1 cellular context compared by ENCODE assay signal in genomic region chr7:15554081-15554480, GRCh38.
TF ChIP-seq lines count a peak whose summit lies in the region.

No MANE protein-coding gene starts in this region.

TF ChIP-seq in H1, 55 proteins besides CTCF, POLR2A, EP300 and RAD21:
- no peak for TF ChIP-seq TEAD4 (IDR thresholded peaks at IDR 0.05; ENCODE audit: low read depth, low read length)
- TF ChIP-seq KDM5A (IDR thresholded peaks at IDR 0.05; ENCODE audit: low read length) = no peak
- TF ChIP-seq RFX5 (IDR thresholded peaks at IDR 0.05; ENCODE audit: borderline replicate concordance, low read depth, low read length) = no peak
- no peak for TF ChIP-seq ASH2L (IDR thresholded peaks at IDR 0.05; ENCODE audit: low read length)
- TF ChIP-seq SIRT6 (IDR thresholded peaks at IDR 0.05; ENCODE audit: low read length) = no peak
- no peak for TF ChIP-seq ZNF274 (IDR thresholded peaks at IDR 0.05; ENCODE audit: borderline replicate concordance, extremely low read depth, low read length)
- TF ChIP-seq CHD7 (IDR thresholded peaks at IDR 0.05; ENCODE audit: insufficient replicate concordance, low read length) = no peak
- TF ChIP-seq GABPA (IDR thresholded peaks at IDR 0.05; ENCODE audit: borderline replicate concordance, insufficient read depth, low read length) = no peak
- no peak for TF ChIP-seq SP1 (IDR thresholded peaks at IDR 0.05; ENCODE audit: low read depth, low read length)
- TF ChIP-seq CHD1 (IDR thresholded peaks at IDR 0.05; ENCODE audit: low read depth, low read length) = no peak
- no peak for TF ChIP-seq FOSL1 (IDR thresholded peaks at IDR 0.05; ENCODE audit: insufficient read depth, low read depth, low read length)
- no peak for TF ChIP-seq BRCA1 (IDR thresholded peaks at IDR 0.05; ENCODE audit: low read depth, low read length)
TF ChIP-seq in H1: peak in this region for 0.
